19 cellular contexts compared by ENCODE assay signal in genomic region chr4:39330353-39330752, GRCh38.
"Had no signal": no experiment of that assay in that cellular context is flagged by ENCODE, and none has a peak within 500 bp of the region (broad histone marks: within the 10 kb centered on the region; RNA-seq: fewer than 3 reads in every experiment).

No MANE protein-coding gene starts in this region.

- H3K36me3 ChIP-seq: thyroid gland, uterus had no signal

- H3K4me3 Mint-ChIP-seq: T-helper 2 cell treated with Interferon-gamma antibody and Interleukin-4, amounts not matched to agents 5 μg/mL and 100 μg/mL, for 36 hours had no signal

- ATAC-seq: activated CD4-positive, CD25-positive, alpha-beta regulatory T cell treated with anti-CD3 and anti-CD28 coated beads, Interleukin-2, amount 50 U/mL, for 24 hours; esophagus mucosa; gastrocnemius medialis; heart right ventricle had no signal

- H3K4me3 ChIP-seq: ascending aorta, gastrocnemius medialis, heart right ventricle, right atrium auricular region, thyroid gland, uterus had no signal

- H3K9me3 Mint-ChIP-seq: T-helper 2 cell treated with Interferon-gamma antibody and Interleukin-4, amounts not matched to agents 5 μg/mL and 100 μg/mL, for 36 hours had no signal

- H3K27me3 ChIP-seq: ascending aorta, gastrocnemius medialis, heart right ventricle, right atrium auricular region, thyroid gland, uterus had no signal

- H3K27ac ChIP-seq: ascending aorta, gastrocnemius medialis, heart right ventricle, right atrium auricular region, thyroid gland, uterus had no signal

- H3K27me3 Mint-ChIP-seq: progenitor cell of endocrine pancreas had no signal

- DNase-seq: activated CD8-positive, alpha-beta memory T cell treated with anti-CD3 and anti-CD28 coated beads for 24 hours; activated CD8-positive, alpha-beta memory T cell treated with anti-CD3 and anti-CD28 coated beads, Interleukin-2, amount 50 U/mL, for 48 hours; activated effector memory CD4-positive, alpha-beta T cell treated with Interleukin-2 at 50 U/mL for 16 hours; activated naive CD4-positive, alpha-beta T cell treated with anti-CD3 and anti-CD28 coated beads, Interleukin-2, amount 50 U/mL, for 16 hours; activated T-cell treated with anti-CD3 and anti-CD28 coated beads, Interleukin-2, amount 50 U/mL, for 48 hours; cerebellar nuclear complex; cortex of kidney; gastrocnemius medialis; heart right ventricle; stimulated activated CD4-positive, alpha-beta T cell treated with anti-CD3 and anti-CD28 coated beads, Interleukin-2, amount 100 ng/mL, for 24 hours; stimulated activated naive CD4-positive, alpha-beta T cell treated with Interleukin-2 at 50 U/mL for 16 hours; thyroid gland; uterus had no signal

- H3K4me1 ChIP-seq: ascending aorta, gastrocnemius medialis, heart right ventricle, right atrium auricular region, thyroid gland, uterus had no signal

- H3K27ac Mint-ChIP-seq: T-helper 2 cell treated with Interferon-gamma antibody and Interleukin-4, amounts not matched to agents 5 μg/mL and 100 μg/mL, for 36 hours had no signal

- H3K9me3 ChIP-seq: ascending aorta, gastrocnemius medialis, heart right ventricle, right atrium auricular region, thyroid gland, uterus had no signal
